Comparison of ENCODE assay signal across 18 cellular contexts in the genomic region with DNA sequence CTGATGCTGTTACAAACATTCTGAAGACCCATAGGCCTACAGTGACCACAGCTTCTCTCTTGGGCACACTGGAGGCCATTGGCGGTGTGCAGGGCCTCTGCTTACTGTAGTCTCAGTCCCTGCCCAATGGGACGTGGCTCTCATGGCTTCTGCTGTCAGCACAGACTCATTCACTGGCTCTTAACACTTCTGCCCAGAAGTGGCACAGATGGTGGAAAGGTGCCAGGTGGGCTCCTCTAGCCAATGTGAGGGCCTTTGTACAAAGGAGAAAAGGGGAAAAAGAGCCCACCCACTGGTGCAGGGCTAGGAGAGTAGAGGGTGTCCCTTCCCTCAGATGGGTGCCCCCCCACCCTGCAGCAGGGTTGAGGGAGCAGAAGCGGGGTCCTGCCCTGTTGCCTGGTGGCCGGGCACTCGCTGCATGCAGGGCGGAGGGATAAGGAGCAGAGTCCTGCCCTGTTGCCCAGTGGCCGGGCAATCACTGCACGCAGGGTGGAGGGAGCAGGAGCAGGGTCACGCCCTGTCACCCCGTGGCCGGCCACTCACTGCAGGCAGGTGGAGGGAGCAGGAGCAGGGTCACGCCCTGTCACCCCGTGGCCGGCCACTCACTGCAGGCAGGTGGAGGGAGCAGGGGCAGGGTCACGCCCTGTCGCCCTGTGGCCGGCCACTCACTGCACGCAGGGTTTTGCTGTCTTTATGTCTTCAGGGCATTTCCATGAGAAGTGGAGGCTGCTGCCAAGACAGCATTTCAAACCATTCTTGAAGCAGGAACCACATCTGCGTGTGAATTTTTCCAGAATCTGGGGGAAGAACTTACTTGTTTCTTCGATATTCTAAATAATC. TPM values are rescaled to one million over a fixed set of nuclear protein-coding genes. Genes with fewer than 3 reads are reported as not detected.
"Had no signal": no experiment of that assay in that cellular context is flagged by ENCODE, and none has a peak within 500 bp of the region (broad histone marks: within the 10 kb centered on the region; RNA-seq: fewer than 3 reads in every experiment).

No MANE protein-coding gene starts in this region.

- ATAC-seq: activated CD4-positive, CD25-positive, alpha-beta regulatory T cell treated with anti-CD3 and anti-CD28 coated beads, Interleukin-2, amount 50 U/mL, for 24 hours; activated naive CD8-positive, alpha-beta T cell treated with anti-CD3 and anti-CD28 coated beads, Interleukin-2, amount 50 U/mL, for 24 hours; gastroesophageal sphincter; naive thymus-derived CD8-positive, alpha-beta T cell; stimulated activated naive CD8-positive, alpha-beta T cell treated with anti-CD3 and anti-CD28 coated beads, Interleukin-15, amount 100 ng/mL, for 72 hours had no signal

- H3K4me1 ChIP-seq: colonic mucosa, testis had no signal

- H3K4me3 ChIP-seq: colonic mucosa, gastroesophageal sphincter, hepatocyte, testis had no signal

- H3K9me3 ChIP-seq: colonic mucosa, gastroesophageal sphincter, testis had no signal

- H3K27me3 ChIP-seq: colonic mucosa, gastroesophageal sphincter, hepatocyte, testis had no signal

- H2AFZ ChIP-seq: hepatocyte had no signal

- DNase-seq: activated CD4-positive, alpha-beta T cell treated with anti-CD3 and anti-CD28 coated beads, Interleukin-2, amount 50 U/mL, for 4 hours; activated naive CD4-positive, alpha-beta T cell treated with Interleukin-2 at 50 U/mL for 16 hours; activated naive CD8-positive, alpha-beta T cell treated with anti-CD3 and anti-CD28 coated beads, Interleukin-2, amount 50 U/mL, for 24 hours; activated T-cell treated with anti-CD3 and anti-CD28 coated beads, Interleukin-2, amount 50 U/mL, for 48 hours; caudate nucleus; colonic mucosa; effector CD4-positive, alpha-beta T cell; mammary epithelial cell; nucleus accumbens; stimulated activated CD4-positive, alpha-beta T cell treated with anti-CD3 and anti-CD28 coated beads, Interleukin-15, amount 100 ng/mL, for 24 hours; stimulated activated CD4-positive, alpha-beta T cell treated with anti-CD3 and anti-CD28 coated beads, Interleukin-4, amount 100 ng/mL, for 24 hours; stimulated activated naive CD8-positive, alpha-beta T cell treated with anti-CD3 and anti-CD28 coated beads, Interleukin-15, amount 100 ng/mL, for 72 hours; testis had no signal

- H3K4me2 ChIP-seq: hepatocyte had no signal

- H3K36me3 ChIP-seq: colonic mucosa had no signal

- H3K27ac ChIP-seq: colonic mucosa, gastroesophageal sphincter, hepatocyte, testis had no signal

RNA-seq across cellular contexts. Expression of a gene that starts 56.9 kb away (rescaled TPM):
- total RNA-seq: naive thymus-derived CD8-positive, alpha-beta T cell; T-helper 2 cell treated with Interferon-gamma antibody and Interleukin-4, amounts not matched to agents 100 ng/mL and 5 ng/mL, for 36 hours had no signal
- polyA plus RNA-seq: naive thymus-derived CD8-positive, alpha-beta T cell had no signal
